Comparison of ENCODE assay signal across 32 cellular contexts in genomic region chr11:44934735-44935250, GRCh38.
"Had no signal": no experiment of that assay in that cellular context is flagged by ENCODE, and none has a peak within 500 bp of the region (broad histone marks: within the 10 kb centered on the region; RNA-seq: fewer than 3 reads in every experiment).

No MANE protein-coding gene starts in this region.

- H3K36me3 ChIP-seq: brain microvascular endothelial cell, gastrocnemius medialis had no signal

- H3K4me1 Mint-ChIP-seq: activated CD4-positive, alpha-beta T cell treated with anti-CD3 and anti-CD28 coated beads for 36 hours; activated CD4-positive, alpha-beta T cell treated with anti-CD3 and anti-CD28 coated beads, Interleukin-2, amount 10 ng/mL, durations not matched to agents 24 days and 14 days; activated CD8-positive, alpha-beta memory T cell treated with anti-CD3 and anti-CD28 coated beads, Interleukin-2, amount 10 ng/mL, durations not matched to agents 7 days and 5 days had no signal

- H3K27ac ChIP-seq: brain microvascular endothelial cell, coronary artery, dorsolateral prefrontal cortex, esophagus muscularis mucosa, foreskin keratinocyte, gastrocnemius medialis had no signal

- H3K27ac Mint-ChIP-seq: activated CD4-positive, alpha-beta memory T cell treated with anti-CD3 and anti-CD28 coated beads for 36 hours; activated CD4-positive, alpha-beta T cell treated with anti-CD3 and anti-CD28 coated beads for 36 hours; activated CD4-positive, alpha-beta T cell treated with anti-CD3 and anti-CD28 coated beads, Interleukin-2, amount 10 ng/mL, durations not matched to agents 24 days and 14 days; activated CD8-positive, alpha-beta memory T cell treated with anti-CD3 and anti-CD28 coated beads, Interleukin-2, amount 10 ng/mL, durations not matched to agents 7 days and 5 days; activated CD8-positive, alpha-beta T cell treated with anti-CD3 and anti-CD28 coated beads, Interleukin-2, amount 10 ng/mL, durations not matched to agents 7 days and 5 days; activated naive CD8-positive, alpha-beta T cell; activated T-helper 1 cell treated with anti-CD3 and anti-CD28 coated beads, Interleukin-12 subunit alpha, Interleukin-12 subunit beta, Interleukin-2, Interleukin-4 antibody, amounts not matched to agents 30 ng/mL and 10 ng/mL and 1 ng/mL, durations not matched to agents 14 hours and 24 hours and 36 hours; activated T-helper 2 cell treated with anti-CD3 and anti-CD28 coated beads, Interferon-gamma antibody, Interleukin-2, Interleukin-4, amounts not matched to agents 10 μg/mL and 5 μg/mL and 100 μg/mL, durations not matched to agents 14 hours and 24 hours and 36 hours; dendritic cell treated with granulocyte-macrophage colony-stimulating factor and Interleukin-4, amounts not matched to agents 40 ng/mL and 50 ng/mL, for 4 days; endodermal cell had no signal

- H3K36me3 Mint-ChIP-seq: activated CD4-positive, alpha-beta memory T cell treated with anti-CD3 and anti-CD28 coated beads for 36 hours; activated CD8-positive, alpha-beta memory T cell treated with anti-CD3 and anti-CD28 coated beads, Interleukin-2, amount 10 ng/mL, durations not matched to agents 7 days and 5 days; activated naive CD8-positive, alpha-beta T cell had no signal

- H3K27me3 Mint-ChIP-seq: activated CD4-positive, alpha-beta memory T cell treated with anti-CD3 and anti-CD28 coated beads for 36 hours; activated CD4-positive, alpha-beta T cell treated with anti-CD3 and anti-CD28 coated beads for 36 hours; activated CD8-positive, alpha-beta memory T cell treated with anti-CD3 and anti-CD28 coated beads, Interleukin-2, amount 10 ng/mL, durations not matched to agents 7 days and 5 days; activated naive CD8-positive, alpha-beta T cell; central memory CD8-positive, alpha-beta T cell had no signal

- FAIRE-seq: astrocyte, bronchial epithelial cell had no signal

- H3K27me3 ChIP-seq: dorsolateral prefrontal cortex, esophagus muscularis mucosa, foreskin keratinocyte, gastrocnemius medialis had no signal

- H3K4me1 ChIP-seq: foreskin keratinocyte, gastrocnemius medialis had no signal

- H3K9me3 Mint-ChIP-seq: activated CD4-positive, alpha-beta memory T cell treated with anti-CD3 and anti-CD28 coated beads for 36 hours; activated CD4-positive, alpha-beta T cell treated with anti-CD3 and anti-CD28 coated beads, Interleukin-2, amount 10 ng/mL, durations not matched to agents 24 days and 14 days; activated T-helper 1 cell treated with anti-CD3 and anti-CD28 coated beads, Interleukin-12 subunit alpha, Interleukin-12 subunit beta, Interleukin-2, Interleukin-4 antibody, amounts not matched to agents 30 ng/mL and 10 ng/mL and 1 ng/mL, durations not matched to agents 14 hours and 24 hours and 36 hours; activated T-helper 2 cell treated with anti-CD3 and anti-CD28 coated beads, Interferon-gamma antibody, Interleukin-2, Interleukin-4, amounts not matched to agents 10 μg/mL and 5 μg/mL and 100 μg/mL, durations not matched to agents 14 hours and 24 hours and 36 hours; central memory CD8-positive, alpha-beta T cell; dendritic cell treated with granulocyte-macrophage colony-stimulating factor and Interleukin-4, amounts not matched to agents 40 ng/mL and 50 ng/mL, for 4 days; endodermal cell had no signal

- ATAC-seq: activated CD4-positive, alpha-beta T cell treated with anti-CD3 and anti-CD28 coated beads for 36 hours; activated CD8-positive, alpha-beta memory T cell treated with anti-CD3 and anti-CD28 coated beads, Interleukin-2, amount 10 ng/mL, durations not matched to agents 7 days and 5 days; activated CD8-positive, alpha-beta T cell treated with anti-CD3 and anti-CD28 coated beads, Interleukin-2, amount 10 ng/mL, durations not matched to agents 7 days and 5 days; foreskin keratinocyte; gastrocnemius medialis had no signal

- H3K4me3 Mint-ChIP-seq: activated CD4-positive, alpha-beta memory T cell treated with anti-CD3 and anti-CD28 coated beads for 36 hours; activated CD4-positive, alpha-beta T cell treated with anti-CD3 and anti-CD28 coated beads for 36 hours; activated CD4-positive, alpha-beta T cell treated with anti-CD3 and anti-CD28 coated beads, Interleukin-2, amount 10 ng/mL, durations not matched to agents 24 days and 14 days; activated CD8-positive, alpha-beta memory T cell treated with anti-CD3 and anti-CD28 coated beads, Interleukin-2, amount 10 ng/mL, durations not matched to agents 7 days and 5 days; activated CD8-positive, alpha-beta T cell treated with anti-CD3 and anti-CD28 coated beads, Interleukin-2, amount 10 ng/mL, durations not matched to agents 7 days and 5 days; activated naive CD8-positive, alpha-beta T cell; activated T-helper 1 cell treated with anti-CD3 and anti-CD28 coated beads, Interleukin-12 subunit alpha, Interleukin-12 subunit beta, Interleukin-2, Interleukin-4 antibody, amounts not matched to agents 30 ng/mL and 10 ng/mL and 1 ng/mL, durations not matched to agents 14 hours and 24 hours and 36 hours; central memory CD8-positive, alpha-beta T cell; dendritic cell treated with granulocyte-macrophage colony-stimulating factor and Interleukin-4, amounts not matched to agents 40 ng/mL and 50 ng/mL, for 4 days; endodermal cell had no signal

- DNase-seq: activated CD4-positive, alpha-beta memory T cell treated with anti-CD3 and anti-CD28 coated beads for 36 hours; activated CD4-positive, alpha-beta T cell treated with anti-CD3 and anti-CD28 coated beads for 36 hours; activated CD4-positive, alpha-beta T cell treated with anti-CD3 and anti-CD28 coated beads, Interleukin-2, amount 10 ng/mL, durations not matched to agents 24 days and 14 days; activated CD4-positive, CD25-positive, alpha-beta regulatory T cell; activated CD4-positive, CD25-positive, alpha-beta regulatory T cell treated with anti-CD3 and anti-CD28 coated beads, Interleukin-2, amount 50 U/mL, for 72 hours; activated CD8-positive, alpha-beta memory T cell treated with anti-CD3 and anti-CD28 coated beads, Interleukin-2, amount 10 ng/mL, durations not matched to agents 7 days and 5 days; activated CD8-positive, alpha-beta memory T cell treated with anti-CD3 and anti-CD28 coated beads, Interleukin-2, amount 50 U/mL, for 4 hours; activated CD8-positive, alpha-beta T cell treated with anti-CD3 and anti-CD28 coated beads, Interleukin-2, amount 10 ng/mL, durations not matched to agents 7 days and 5 days; activated effector memory CD4-positive, alpha-beta T cell treated with anti-CD3 and anti-CD28 coated beads, Interleukin-2, amount 50 U/mL, for 16 hours; activated naive CD4-positive, alpha-beta T cell treated with anti-CD3 and anti-CD28 coated beads, Interleukin-2, amount 50 U/mL, for 16 hours; activated T-cell treated with anti-CD3 and anti-CD28 coated beads, Interleukin-2, amount 50 U/mL, for 1 hour; activated T-cell treated with anti-CD3 and anti-CD28 coated beads, Interleukin-2, amount 50 U/mL, for 48 hours; amniotic stem cell; anterior cingulate cortex; brain microvascular endothelial cell; dorsolateral prefrontal cortex; effector memory CD4-positive, alpha-beta T cell; endodermal cell; erythroblast; foreskin keratinocyte; gastrocnemius medialis; glutamatergic neuron; T-helper 2 cell had no signal

- H3K9me3 ChIP-seq: esophagus muscularis mucosa, gastrocnemius medialis had no signal

- H3K4me3 ChIP-seq: coronary artery, dorsolateral prefrontal cortex, esophagus muscularis mucosa, gastrocnemius medialis had no signal
